8 cellular contexts compared by ENCODE assay signal in genomic region chr15:65184944-65185717, GRCh38. TPM values are rescaled to one million over a fixed set of nuclear protein-coding genes. Genes with fewer than 3 reads are reported as not detected.
DNase-seq lines count a peak whose midpoint lies in the region; ATAC-seq and TF ChIP-seq lines count a peak whose summit lies in the region.

Gene CLPX (minus strand): TSS chr15:65185342. CDS start chr15:65185153, 189 bp downstream.

- TF ChIP-seq RAD21 in Ishikawa (IDR thresholded peaks at IDR 0.05; ENCODE audit: low read depth): no peak

- peaks cover 28% of the 10 kb centered on the region for H3K4me1 ChIP-seq in mononuclear cell (ENCODE audit: insufficient read depth, low read length)

- peak; percentile 85 for DNase-seq in DMS114 treated with DMSO at 0.1 percent for 48 hours (lab: John Stamatoyannopoulos, UW; ENCODE audit: unreplicated experiment)
- DNase-seq in OCI-M2 (lab: John Stamatoyannopoulos, UW; ENCODE audit: unreplicated experiment): peak; percentile 34
- DNase-seq in activated T-cell treated with anti-CD3 and anti-CD28 coated beads for 4 hours: peak; percentile 83
- peak; percentile 60 for DNase-seq in epithelial cell of prostate (ENCODE audit: low read depth, low spot score)
- peak; percentile 78 to 82 for DNase-seq in stimulated activated CD8-positive, alpha-beta memory T cell treated with anti-CD3 and anti-CD28 coated beads, Interleukin-2, amount 100 ng/mL, for 48 hours (ENCODE audit: low read depth in 2 of 2)

- no peaks in the 10 kb centered on the region for H3K27me3 ChIP-seq in mononuclear cell (ENCODE audit: insufficient read depth, low read length)

- ATAC-seq in GM21576 (IDR thresholded peaks at IDR 0.05; ENCODE audit: unreplicated experiment): peak; percentile 72

- peak within 1 kb of the TSS; percentile 93 for H3K4me3 ChIP-seq in mononuclear cell (ENCODE audit: low read length)

- TF ChIP-seq EP300 in Ishikawa (IDR thresholded peaks at IDR 0.05; ENCODE audit: borderline replicate concordance): peak; percentile 50; the same call in 1 of the 2 replicates

- H3K9me3 ChIP-seq in mononuclear cell (ENCODE audit: low read depth, low read length): no peaks in the 10 kb centered on the region

- H3K27ac ChIP-seq in epithelial cell of prostate: peak within 1 kb of the TSS; percentile 77

TF ChIP-seq in Ishikawa, 13 proteins besides CTCF, POLR2A, EP300 and RAD21:
- TF ChIP-seq TCF12 (IDR thresholded peaks at IDR 0.05; ENCODE audit: low read depth): peak; percentile 60; the same call in 1 of the 2 replicates
- TF ChIP-seq USF1 (IDR thresholded peaks at IDR 0.05): peak; percentile 55; the same call in 1 of the 2 replicates
- no peak for TF ChIP-seq FOXM1 (IDR thresholded peaks at IDR 0.05; ENCODE audit: borderline replicate concordance, low read depth)
- no peak for TF ChIP-seq REST (IDR thresholded peaks at IDR 0.05; ENCODE audit: low read depth)
- TF ChIP-seq YY1 (IDR thresholded peaks at IDR 0.05; ENCODE audit: low read depth): no peak; the same call in 1 of the 2 replicates
- TF ChIP-seq EGR1 (IDR thresholded peaks at IDR 0.05): peak; percentile 97
- peak; percentile 52; the same call in 1 of the 2 replicates for TF ChIP-seq CREB1 (IDR thresholded peaks at IDR 0.05; ENCODE audit: low read depth)
- TF ChIP-seq MAX (IDR thresholded peaks at IDR 0.05): peak; percentile 59; the same call in 1 of the 2 replicates
- no peak for TF ChIP-seq CEBPB (IDR thresholded peaks at IDR 0.05)
- peak; percentile 47; the same call in 1 of the 2 replicates for TF ChIP-seq NFIC (IDR thresholded peaks at IDR 0.05)
- peak; percentile 69; the same call in 1 of the 2 replicates for TF ChIP-seq ZBTB7A (IDR thresholded peaks at IDR 0.05; ENCODE audit: low read depth)
- no peak; the same call in 1 of the 2 replicates for TF ChIP-seq TEAD4 (IDR thresholded peaks at IDR 0.05)
- TF ChIP-seq TAF1 (IDR thresholded peaks at IDR 0.05; ENCODE audit: low read depth): peak; percentile 82

RNA-seq across cellular contexts. Expression of gene CLPX, which starts in this region (rescaled TPM):
- 52.8 TPM for total RNA-seq in mononuclear cell

Comparison
In these comparisons a context has a peak if more than half of its experiments do, and no peak if none do; other contexts are left out.
1. Peak in every context shown above with its lines: DNase-seq, ATAC-seq, H3K4me3 ChIP-seq and H3K27ac ChIP-seq.
2. DNase-seq: peak in every context shown above with its lines; median percentile 85 in DMS114 treated with DMSO at 0.1 percent for 48 hours; 83 in activated T-cell treated with anti-CD3 and anti-CD28 coated beads for 4 hours; 80 in stimulated activated CD8-positive, alpha-beta memory T cell treated with anti-CD3 and anti-CD28 coated beads, Interleukin-2, amount 100 ng/mL, for 48 hours; 60 in epithelial cell of prostate; 34 in OCI-M2.